Comparison of ENCODE assay signal across 12 cellular contexts in genomic region chr22:46352276-46352675, GRCh38.
"Had no signal": no experiment of that assay in that cellular context is flagged by ENCODE, and none has a peak within 500 bp of the region (broad histone marks: within the 10 kb centered on the region; RNA-seq: fewer than 3 reads in every experiment).

No MANE protein-coding gene starts in this region.

- H3K9me3 Mint-ChIP-seq: activated naive CD8-positive, alpha-beta T cell treated with anti-CD3 and anti-CD28 coated beads for 36 hours; T-cell; WTC11 had no signal

- H3K27ac ChIP-seq: brain microvascular endothelial cell, esophagus muscularis mucosa, gastroesophageal sphincter, testis had no signal

- H3K4me1 Mint-ChIP-seq: activated CD4-positive, alpha-beta T cell treated with anti-CD3 and anti-CD28 coated beads for 36 hours; activated naive CD8-positive, alpha-beta T cell treated with anti-CD3 and anti-CD28 coated beads for 36 hours; T-cell; WTC11 had no signal

- ATAC-seq: gastroesophageal sphincter, T-cell, WTC11 had no signal

- H3K27ac Mint-ChIP-seq: activated CD4-positive, alpha-beta T cell treated with anti-CD3 and anti-CD28 coated beads for 36 hours; activated naive CD8-positive, alpha-beta T cell treated with anti-CD3 and anti-CD28 coated beads for 36 hours; T-cell had no signal

- H3K27me3 Mint-ChIP-seq: activated CD4-positive, alpha-beta T cell treated with anti-CD3 and anti-CD28 coated beads for 36 hours; activated naive CD8-positive, alpha-beta T cell treated with anti-CD3 and anti-CD28 coated beads for 36 hours; T-cell had no signal

- H3K27me3 ChIP-seq: brain microvascular endothelial cell, esophagus muscularis mucosa, gastroesophageal sphincter, stomach, testis, upper lobe of left lung had no signal

- H3K4me3 Mint-ChIP-seq: activated CD4-positive, alpha-beta T cell treated with anti-CD3 and anti-CD28 coated beads for 36 hours; activated naive CD8-positive, alpha-beta T cell treated with anti-CD3 and anti-CD28 coated beads for 36 hours; T-cell; WTC11 had no signal

- H3K4me1 ChIP-seq: testis had no signal

- H3K9me3 ChIP-seq: esophagus muscularis mucosa, gastroesophageal sphincter, stomach, testis, upper lobe of left lung had no signal

- H3K4me3 ChIP-seq: esophagus muscularis mucosa, gastroesophageal sphincter, stomach, testis, upper lobe of left lung had no signal

- DNase-seq: activated CD4-positive, alpha-beta T cell treated with anti-CD3 and anti-CD28 coated beads, Interleukin-2, amount 50 U/mL, for 48 hours; activated naive CD8-positive, alpha-beta T cell treated with anti-CD3 and anti-CD28 coated beads for 36 hours; brain microvascular endothelial cell; cortex of kidney; T-cell; testis had no signal
